Comparison of ENCODE assay signal across 1 cellular context in genomic region chr7:112080441-112080840, GRCh38.
TF ChIP-seq lines count a peak whose summit lies in the region.

No MANE protein-coding gene starts in this region.

TF ChIP-seq in IMR-90, 13 proteins besides CTCF, POLR2A, EP300 and RAD21 (continued from another document):
- peak; percentile 95 for TF ChIP-seq CEBPB (IDR thresholded peaks at IDR 0.05; ENCODE audit: low read depth, low read length)
TF ChIP-seq in IMR-90: peak in this region for 4.
